In the genomic region with DNA sequence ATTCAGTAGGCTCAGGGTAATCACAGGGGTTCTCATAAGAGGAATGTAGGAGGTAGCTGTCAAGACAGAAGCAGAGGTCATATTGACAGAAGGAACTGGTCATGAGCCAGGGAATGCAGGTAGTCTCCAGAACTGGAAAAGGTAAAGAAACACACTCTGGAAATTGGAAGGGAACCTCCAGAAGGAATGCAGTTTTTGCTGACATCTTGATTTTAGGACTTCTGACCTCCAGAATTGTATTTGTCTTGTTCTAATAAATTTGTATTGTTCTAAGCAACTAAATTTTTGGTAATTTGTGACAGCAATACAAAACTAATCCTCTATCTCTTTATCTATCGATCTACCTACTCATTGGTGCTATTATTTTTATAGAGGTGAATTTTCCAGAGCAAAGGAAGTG, we compare ENCODE assay signal across 3 cellular contexts.
TF ChIP-seq lines count a peak whose summit lies in the region.

No MANE protein-coding gene starts in this region.

TF ChIP-seq in A549, 52 proteins besides CTCF, POLR2A, EP300 and RAD21:
- TF ChIP-seq MAFK (IDR thresholded peaks at IDR 0.05; ENCODE audit: partially characterized antibody), result peak; percentile 68
- TF ChIP-seq SREBF2 (IDR thresholded peaks at IDR 0.05), result no peak
TF ChIP-seq in A549: peak in this region for 1.

TF ChIP-seq in IMR-90, 13 proteins besides CTCF, POLR2A, EP300 and RAD21:
- peak; percentile 70 for TF ChIP-seq MAFK (IDR thresholded peaks at IDR 0.05; ENCODE audit: low read depth, low read length)
- no peak for TF ChIP-seq CEBPB (IDR thresholded peaks at IDR 0.05; ENCODE audit: low read depth, low read length)
TF ChIP-seq in IMR-90: peak in this region for 1.

TF ChIP-seq in K562, 482 proteins besides CTCF, POLR2A, EP300 and RAD21:
- TF ChIP-seq KLF16 (IDR thresholded peaks at IDR 0.05) (no peak), ZNF121 (CRISPR knock-in tag; conservative IDR thresholded peaks at IDR 0.05) (no peak), SUPT5H (IDR thresholded peaks at IDR 0.05) (no peak), SNRNP70 (optimal IDR thresholded peaks at IDR 0.05; ENCODE audit: low read depth, low read length) (no peak), ZNF41 (CRISPR knock-in tag; conservative IDR thresholded peaks at IDR 0.05) (no peak), MAFF (IDR thresholded peaks at IDR 0.05; ENCODE audit: low read length) (0 out of 2 replicates have a peak, but pooled peaks have one; percentile 21), C11orf30 (IDR thresholded peaks at IDR 0.05; ENCODE audit: low read depth) (peak; percentile 31; the same call in 1 of the 2 replicates), SAFB2 (IDR thresholded peaks at IDR 0.05; ENCODE audit: borderline replicate concordance, low read depth, low read length, severe bottlenecking) (no peak), PHF21A (IDR thresholded peaks at IDR 0.05; ENCODE audit: borderline replicate concordance, low read depth) (no peak)
- TF ChIP-seq, protein P1, sequence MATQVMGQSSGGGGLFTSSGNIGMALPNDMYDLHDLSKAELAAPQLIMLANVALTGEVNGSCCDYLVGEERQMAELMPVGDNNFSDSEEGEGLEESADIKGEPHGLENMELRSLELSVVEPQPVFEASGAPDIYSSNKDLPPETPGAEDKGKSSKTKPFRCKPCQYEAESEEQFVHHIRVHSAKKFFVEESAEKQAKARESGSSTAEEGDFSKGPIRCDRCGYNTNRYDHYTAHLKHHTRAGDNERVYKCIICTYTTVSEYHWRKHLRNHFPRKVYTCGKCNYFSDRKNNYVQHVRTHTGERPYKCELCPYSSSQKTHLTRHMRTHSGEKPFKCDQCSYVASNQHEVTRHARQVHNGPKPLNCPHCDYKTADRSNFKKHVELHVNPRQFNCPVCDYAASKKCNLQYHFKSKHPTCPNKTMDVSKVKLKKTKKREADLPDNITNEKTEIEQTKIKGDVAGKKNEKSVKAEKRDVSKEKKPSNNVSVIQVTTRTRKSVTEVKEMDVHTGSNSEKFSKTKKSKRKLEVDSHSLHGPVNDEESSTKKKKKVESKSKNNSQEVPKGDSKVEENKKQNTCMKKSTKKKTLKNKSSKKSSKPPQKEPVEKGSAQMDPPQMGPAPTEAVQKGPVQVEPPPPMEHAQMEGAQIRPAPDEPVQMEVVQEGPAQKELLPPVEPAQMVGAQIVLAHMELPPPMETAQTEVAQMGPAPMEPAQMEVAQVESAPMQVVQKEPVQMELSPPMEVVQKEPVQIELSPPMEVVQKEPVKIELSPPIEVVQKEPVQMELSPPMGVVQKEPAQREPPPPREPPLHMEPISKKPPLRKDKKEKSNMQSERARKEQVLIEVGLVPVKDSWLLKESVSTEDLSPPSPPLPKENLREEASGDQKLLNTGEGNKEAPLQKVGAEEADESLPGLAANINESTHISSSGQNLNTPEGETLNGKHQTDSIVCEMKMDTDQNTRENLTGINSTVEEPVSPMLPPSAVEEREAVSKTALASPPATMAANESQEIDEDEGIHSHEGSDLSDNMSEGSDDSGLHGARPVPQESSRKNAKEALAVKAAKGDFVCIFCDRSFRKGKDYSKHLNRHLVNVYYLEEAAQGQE (CRISPR knock-in tag; IDR thresholded peaks at IDR 0.05; ENCODE audit: low read depth), result no peak
